ENCODE assay signal across 29 cellular contexts in genomic region chr5:179367491-179367890, GRCh38.
"Had no signal": no experiment of that assay in that cellular context is flagged by ENCODE, and none has a peak within 500 bp of the region (broad histone marks: within the 10 kb centered on the region; RNA-seq: fewer than 3 reads in every experiment).

No MANE protein-coding gene starts in this region.

- H3K27ac ChIP-seq: colonic mucosa, epithelial cell of prostate, gastrocnemius medialis, left lung, neutrophil, pancreas, stomach, thyroid gland, vagina had no signal

- H3K9me3 ChIP-seq: colonic mucosa, gastrocnemius medialis, left lung, mucosa of descending colon, neutrophil, pancreas, thyroid gland, vagina had no signal

- H3K36me3 ChIP-seq: colonic mucosa, gastrocnemius medialis, left lung, neutrophil, pancreas, stomach, thyroid gland, vagina had no signal

- H3K4me1 ChIP-seq: colonic mucosa, gastrocnemius medialis, left lung, pancreas, stomach, thyroid gland, vagina had no signal

- H3K27me3 ChIP-seq: colonic mucosa, neutrophil, pancreas, thyroid gland, vagina had no signal

- H3K4me3 Mint-ChIP-seq: dendritic cell treated with granulocyte-macrophage colony-stimulating factor and Interleukin-4, amounts not matched to agents 40 ng/mL and 50 ng/mL, for 4 days; endodermal cell; mesothelial cell of epicardium; naive B cell; nephron progenitor cell; stimulated activated effector memory CD8-positive, alpha-beta T cell treated with anti-CD3 and anti-CD28 coated beads, Interleukin-12 subunit alpha, Interleukin-12 subunit beta, amount 100 ng/mL, for 72 hours had no signal

- ATAC-seq: esophagus mucosa; gastrocnemius medialis; left cardiac atrium; left lung; mucosa of descending colon; sciatic nerve; stimulated activated effector memory CD8-positive, alpha-beta T cell treated with anti-CD3 and anti-CD28 coated beads, Interleukin-12 subunit alpha, Interleukin-12 subunit beta, amount 100 ng/mL, for 72 hours had no signal

- H3K27ac Mint-ChIP-seq: dendritic cell treated with granulocyte-macrophage colony-stimulating factor and Interleukin-4, amounts not matched to agents 40 ng/mL and 50 ng/mL, for 4 days; endodermal cell; mesothelial cell of epicardium; naive B cell; nephron progenitor cell; progenitor cell of endocrine pancreas; stimulated activated effector memory CD8-positive, alpha-beta T cell treated with anti-CD3 and anti-CD28 coated beads, Interleukin-12 subunit alpha, Interleukin-12 subunit beta, amount 100 ng/mL, for 72 hours had no signal

- H3K4me1 Mint-ChIP-seq: endodermal cell; mesothelial cell of epicardium; naive B cell; stimulated activated effector memory CD8-positive, alpha-beta T cell treated with anti-CD3 and anti-CD28 coated beads, Interleukin-12 subunit alpha, Interleukin-12 subunit beta, amount 100 ng/mL, for 72 hours had no signal

- DNase-seq: colonic mucosa; effector CD8-positive, alpha-beta T cell; endodermal cell; foreskin fibroblast; gastrocnemius medialis; head of caudate nucleus; left cardiac atrium; left lung; mesenchymal stem cell; mucosa of descending colon; naive B cell; nephron progenitor cell; stimulated activated CD4-positive, alpha-beta T cell treated with anti-CD3 and anti-CD28 coated beads, Interleukin-2, amount 100 ng/mL, for 24 hours; stimulated activated CD4-positive, alpha-beta T cell treated with anti-CD3 and anti-CD28 coated beads, Interleukin-4, amount 100 ng/mL, for 24 hours; stimulated activated naive CD4-positive, alpha-beta T cell treated with Interleukin-2 at 50 U/mL for 16 hours; stomach; thyroid gland; trophoblast cell had no signal

- H3K4me3 ChIP-seq: colonic mucosa, gastrocnemius medialis, left lung, mucosa of descending colon, pancreas, smooth muscle cell, stomach, thyroid gland, vagina had no signal

- H3K36me3 Mint-ChIP-seq: mesothelial cell of epicardium; naive B cell; stimulated activated effector memory CD8-positive, alpha-beta T cell treated with anti-CD3 and anti-CD28 coated beads, Interleukin-12 subunit alpha, Interleukin-12 subunit beta, amount 100 ng/mL, for 72 hours had no signal

- H3K9me3 Mint-ChIP-seq: dendritic cell treated with granulocyte-macrophage colony-stimulating factor and Interleukin-4, amounts not matched to agents 40 ng/mL and 50 ng/mL, for 4 days; endodermal cell; mesothelial cell of epicardium; stimulated activated effector memory CD8-positive, alpha-beta T cell treated with anti-CD3 and anti-CD28 coated beads, Interleukin-12 subunit alpha, Interleukin-12 subunit beta, amount 100 ng/mL, for 72 hours had no signal
